In genomic region chr5:123344819-123345426, GRCh38 we compare ENCODE assay signal across 8 cellular contexts.
A peak's percentile ranks its signal among the peaks of the same experiment; 100 is the strongest.
DNase-seq lines count a peak whose midpoint lies in the region; ATAC-seq and TF ChIP-seq lines count a peak whose summit lies in the region.

No MANE protein-coding gene starts in this region.

- no peaks in the 10 kb centered on the region for H3K9me3 ChIP-seq in heart left ventricle

- 52 to 63% (median 56%) methylated on average over 4 of the region's 4 CpGs for WGBS in heart left ventricle, 4 donors
- WGBS in lower leg skin, 2 donors = 53 to 57% methylated on average over 4 of the region's 4 CpGs

- no peak overlapping the region for H3K4me3 Mint-ChIP-seq in nephron

- peaks cover 25% of the 10 kb centered on the region for H3K36me3 Mint-ChIP-seq in nephron (ENCODE audit: low read depth)

- H3K9me3 Mint-ChIP-seq in nephron = no peaks in the 10 kb centered on the region

- TF ChIP-seq POLR2A in heart left ventricle (IDR thresholded peaks at IDR 0.05) = no peak
- TF ChIP-seq POLR2A in lower leg skin (IDR thresholded peaks at IDR 0.05) = no peak

- H3K4me3 ChIP-seq in heart left ventricle (no peak overlapping the region), dorsolateral prefrontal cortex (peak overlapping the region in 12 of 59 donors; percentile 2 to 31 (median 18)), lower leg skin (ENCODE audit: low read depth, poor library complexity, severe bottlenecking) (no peak overlapping the region)

- DNase-seq in heart left ventricle (no peak), left ventricle myocardium superior (no peak), NCI-H748 (lab: John Stamatoyannopoulos, UW; ENCODE audit: unreplicated experiment) (peak; percentile 67), dorsolateral prefrontal cortex (peak in 1 of 10 donors; percentile 19), lower leg skin (ENCODE audit: low spot score in 2 of 2) (no peak)

- no peaks in the 10 kb centered on the region for H3K27me3 Mint-ChIP-seq in nephron (ENCODE audit: low read depth)

- H3K4me1 ChIP-seq in heart left ventricle = no peaks in the 10 kb centered on the region

- H3K27me3 ChIP-seq in heart left ventricle (no peaks in the 10 kb centered on the region), dorsolateral prefrontal cortex (no peaks in the 10 kb centered on the region)

- TF ChIP-seq CTCF in heart left ventricle (IDR thresholded peaks at IDR 0.05) (peak; percentile 36 to 73 (median 64)), dorsolateral prefrontal cortex (IDR thresholded peaks at IDR 0.05 in 54 of 56, conservative IDR thresholded peaks at IDR 0.05 in 2 of 56; ENCODE audit: low read depth in 1 of 56, partially characterized antibody in 56 of 56) (peak in 55 of 56 donors; percentile 47 to 85 (median 71)), nephron (IDR thresholded peaks at IDR 0.05; ENCODE audit: unreplicated experiment in 3 of 3) (peak; percentile 70 to 81 (median 72)), lower leg skin (IDR thresholded peaks at IDR 0.05) (no peak)

- peak overlapping the region in 2 of 3 experiments; percentile 6 to 21 for H3K27ac Mint-ChIP-seq in nephron

- no peak for ATAC-seq in heart left ventricle
- ATAC-seq in left ventricle myocardium superior = no peak
- no peak for ATAC-seq in HG03097 (IDR thresholded peaks at IDR 0.05; ENCODE audit: low FRiP score, unreplicated experiment)
- no peak for ATAC-seq in GM19455 (IDR thresholded peaks at IDR 0.05; ENCODE audit: unreplicated experiment)

- peaks cover 0 to 46% (median 38%) of the 10 kb centered on the region in 9 donors for H3K36me3 ChIP-seq in heart left ventricle

- intact Hi-C loops in heart left ventricle (cut with DNase I) = loop anchor here (2.0 to 10.0 kb wide), 9 partner anchors 440 to 840 kb away; no protein-coding TSS in a partner anchor
- intact Hi-C loops in left ventricle myocardium superior (cut with micrococcal nuclease) = no loop called here
- intact Hi-C loops in dorsolateral prefrontal cortex (cut with DNase I) = loop anchor here in 1 of 2 donors (10.0 kb wide), 1 partner anchor 450 kb away; no protein-coding TSS in a partner anchor
- intact Hi-C loops in lower leg skin (cut with DNase I; ENCODE audit: low total_unique reads) = no loop called here

- H3K4me1 Mint-ChIP-seq in nephron = peaks cover 19% of the 10 kb centered on the region

- no peak overlapping the region for H3K27ac ChIP-seq in heart left ventricle
- no peak overlapping the region for H3K27ac ChIP-seq in dorsolateral prefrontal cortex

Comparison
In these comparisons a context has a peak if more than half of its experiments do, and no peak if none do; other contexts are left out.
1. intact Hi-C loops: an anchor here in heart left ventricle (2.0 to 10.0 kb wide); none called in left ventricle myocardium superior and lower leg skin.
2. CTCF ChIP-seq: peak in heart left ventricle (12 of 12), dorsolateral prefrontal cortex (55 of 56) and nephron (3 of 3); none in lower leg skin (0 of 3).